Comparison of ENCODE assay signal across 21 cellular contexts in genomic region chr17:16969931-16970906, GRCh38. TPM values are rescaled to one million over a fixed set of nuclear protein-coding genes. Genes with fewer than 3 reads are reported as not detected.
DNase-seq lines count a peak whose midpoint lies in the region; ATAC-seq, FAIRE-seq and TF ChIP-seq lines count a peak whose summit lies in the region.
"Had no signal": no experiment of that assay in that cellular context is flagged by ENCODE, and none has a peak within 500 bp of the region (broad histone marks: within the 10 kb centered on the region; RNA-seq: fewer than 3 reads in every experiment).

No MANE protein-coding gene starts in this region.

- H3K9me3 Mint-ChIP-seq in memory B cell = no peaks in the 10 kb centered on the region
- H3K9me3 Mint-ChIP-seq: nephron progenitor cell had no signal

- H3K27ac ChIP-seq in kidney (ENCODE audit: low read depth in 2 of 2, low read length in 2 of 2) = no peak overlapping the region
- H3K27ac ChIP-seq: GM23248, heart right ventricle had no signal

- H3K4me1 Mint-ChIP-seq in memory B cell = peaks cover 58% of the 10 kb centered on the region

- peak overlapping the region; percentile 99 for H3K27ac Mint-ChIP-seq in memory B cell
- H3K27ac Mint-ChIP-seq: nephron progenitor cell had no signal

- DNase-seq in GM12864 (ENCODE audit: low read depth) (peak; percentile 77), GM19239 (ENCODE audit: insufficient read length, low spot score) (no peak), memory B cell (ENCODE audit: low spot score in 2 of 2) (no peak), activated gamma-delta T cell treated with Interleukin-2 at 50 U/mL for 16 hours (no peak), Ammon's horn (ENCODE audit: low spot score) (no peak), kidney (no peak)
- DNase-seq: activated CD4-positive, CD25-positive, alpha-beta regulatory T cell treated with anti-CD3 and anti-CD28 coated beads, Interleukin-2, amount 50 U/mL, for 72 hours; activated T-cell treated with anti-CD3 and anti-CD28 coated beads, Interleukin-2, amount 50 U/mL, for 1 hour; amygdala; GM23248; heart right ventricle; NCI-H1105 treated with DMSO at 0.1 percent for 48 hours; NCI-H345; nephron progenitor cell; PC-3; retina; stimulated activated CD4-positive, alpha-beta T cell treated with anti-CD3 and anti-CD28 coated beads, Interleukin-4, amount 100 ng/mL, for 1 hour had no signal

- H3K9ac ChIP-seq in kidney (ENCODE audit: low read length in 2 of 2) = no peak overlapping the region
- H3K9ac ChIP-seq: GM23248 had no signal

- no peaks in the 10 kb centered on the region for H3K36me3 ChIP-seq in kidney (ENCODE audit: control insufficient read depth in 1 of 2, insufficient read depth in 2 of 2, low read length in 2 of 2)
- H3K36me3 ChIP-seq: heart right ventricle had no signal

- H3K4me3 Mint-ChIP-seq in memory B cell = peak overlapping the region; percentile 96
- H3K4me3 Mint-ChIP-seq: nephron progenitor cell had no signal

- H3K4me3 ChIP-seq in GM12864 (ENCODE audit: low read depth, low read length) (peak overlapping the region; percentile 81), kidney (ENCODE audit: low read length in 2 of 2) (no peak overlapping the region)
- H3K4me3 ChIP-seq: GM23248, heart right ventricle had no signal

- ATAC-seq in HG03354 (IDR thresholded peaks at IDR 0.05; ENCODE audit: poor library complexity, severe bottlenecking, unreplicated experiment) = peak; percentile 40
- ATAC-seq in memory B cell (ENCODE audit: low read depth) = peak; percentile 13
- ATAC-seq in HG03442 (IDR thresholded peaks at IDR 0.05; ENCODE audit: unreplicated experiment) = no peak
- ATAC-seq: heart right ventricle, PC-3 had no signal

- no peaks in the 10 kb centered on the region for H3K27me3 Mint-ChIP-seq in memory B cell

- TF ChIP-seq CTCF in GM12864 (IDR thresholded peaks at IDR 0.05; ENCODE audit: low read depth, low read length, missing control alignments) = no peak
- TF ChIP-seq CTCF in kidney (IDR thresholded peaks at IDR 0.05; ENCODE audit: borderline replicate concordance, extremely low read depth, insufficient read depth) = no peak

- H3K4me1 ChIP-seq in kidney (ENCODE audit: control insufficient read depth in 1 of 2, insufficient read depth in 1 of 2, low read depth in 1 of 2, low read length in 2 of 2) = no peaks in the 10 kb centered on the region
- H3K4me1 ChIP-seq: heart right ventricle had no signal

- no peaks in the 10 kb centered on the region for H3K9me3 ChIP-seq in kidney (ENCODE audit: control insufficient read depth in 1 of 2, low read length in 2 of 2)
- H3K9me3 ChIP-seq: heart right ventricle had no signal

- H3K36me3 Mint-ChIP-seq in memory B cell = peaks cover 11% of the 10 kb centered on the region

- FAIRE-seq in GM19239 (lab: Jason Lieb, UNC) (peak; percentile 98), kidney (lab: Jason Lieb, UNC) (no peak)

- intact Hi-C loops in kidney (cut with DNase I) = no loop called here

RNA-seq across cellular contexts. Expression of gene TNFRSF13B, which starts 1.7 kb away (rescaled TPM):
- total RNA-seq in kidney = 1.4 TPM
- not detected for polyA plus RNA-seq in kidney (ENCODE audit: insufficient read depth, low read depth, low replicate concordance)
- total RNA-seq: Daoy, GM23248, heart right ventricle, HT1080, PC-3 had no signal
- polyA plus RNA-seq: GM23248, heart right ventricle had no signal
